ENCODE assay signal across 19 cellular contexts in the genomic region with DNA sequence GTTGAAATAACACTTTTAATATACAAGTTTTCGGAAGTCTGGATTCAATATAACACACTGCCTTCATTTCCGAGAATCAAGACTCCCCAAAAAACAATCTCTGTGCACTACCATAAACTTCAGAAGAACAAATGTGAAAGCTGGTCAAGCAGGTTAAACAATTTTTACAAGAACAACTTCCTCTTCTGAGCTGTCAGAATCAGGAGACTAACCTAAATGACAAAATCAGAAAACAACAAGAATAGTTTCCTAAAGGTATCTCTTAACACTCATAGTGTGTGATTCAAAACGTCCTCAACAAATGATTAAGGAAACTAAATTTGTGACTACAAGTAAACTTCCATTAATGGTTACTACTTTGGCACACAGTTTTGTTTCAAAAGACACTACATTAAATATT. TPM values are rescaled to one million over a fixed set of nuclear protein-coding genes. Genes with fewer than 3 reads are reported as not detected.
A peak's percentile ranks its signal among the peaks of the same experiment; 100 is the strongest.
DNase-seq lines count a peak whose midpoint lies in the region; ATAC-seq and TF ChIP-seq lines count a peak whose summit lies in the region.
"Had no signal": no experiment of that assay in that cellular context is flagged by ENCODE, and none has a peak within 500 bp of the region (broad histone marks: within the 10 kb centered on the region; RNA-seq: fewer than 3 reads in every experiment).

No MANE protein-coding gene starts in this region.

- no peaks in the 10 kb centered on the region for H3K9me3 ChIP-seq in mucosa of descending colon
- H3K9me3 ChIP-seq: gastroesophageal sphincter had no signal

- intact Hi-C loops in mucosa of descending colon (cut with DNase I, micrococcal nuclease): no loop called here

- no peak overlapping the region for H3K4me3 ChIP-seq in mucosa of descending colon
- H3K4me3 ChIP-seq: cardiac muscle cell, gastroesophageal sphincter had no signal

- DNase-seq in mucosa of descending colon: no peak
- no peak for DNase-seq in putamen (ENCODE audit: low spot score)
- DNase-seq in AML-193 (lab: John Stamatoyannopoulos, UW): no peak
- DNase-seq: activated CD8-positive, alpha-beta memory T cell treated with anti-CD3 and anti-CD28 coated beads, Interleukin-2, amount 50 U/mL, for 48 hours; activated naive CD8-positive, alpha-beta T cell treated with anti-CD3 and anti-CD28 coated beads, Interleukin-2, amount 10 ng/mL, durations not matched to agents 7 days and 5 days; CD8-positive, alpha-beta T cell; NCI-H146; occipital lobe; WERI-Rb-1 had no signal

- peak; percentile 39 for ATAC-seq in GM18907 (IDR thresholded peaks at IDR 0.05; ENCODE audit: unreplicated experiment)
- peak; percentile 56 for ATAC-seq in HG02588 (IDR thresholded peaks at IDR 0.05; ENCODE audit: unreplicated experiment)
- peak; percentile 61 for ATAC-seq in HG03469 (IDR thresholded peaks at IDR 0.05; ENCODE audit: unreplicated experiment)
- ATAC-seq in mucosa of descending colon: peak; percentile 55
- ATAC-seq in GM21367 (IDR thresholded peaks at IDR 0.05; ENCODE audit: unreplicated experiment): no peak
- no peak for ATAC-seq in GM21515 (IDR thresholded peaks at IDR 0.05; ENCODE audit: unreplicated experiment)
- ATAC-seq: CD8-positive, alpha-beta T cell; gastroesophageal sphincter; Panc1 had no signal

- no peak for TF ChIP-seq CTCF in mucosa of descending colon (IDR thresholded peaks at IDR 0.05)

- no peaks in the 10 kb centered on the region for H3K4me1 ChIP-seq in mucosa of descending colon (ENCODE audit: low read depth)

- no peaks in the 10 kb centered on the region for H3K36me3 ChIP-seq in mucosa of descending colon (ENCODE audit: low read depth)

RNA-seq across cellular contexts. Expression of a gene that starts 11.6 kb away (rescaled TPM):
- total RNA-seq in mucosa of descending colon: 10 to 100 TPM; 12.5 to 20.5 (median 14.6) TPM

RNA-seq across cellular contexts. Expression of a gene that starts 32.1 kb away (rescaled TPM):
- 10 to 100 TPM; 34.6 to 57.5 (median 41.7) TPM for total RNA-seq in mucosa of descending colon

RNA-seq across cellular contexts. Expression of a gene that starts 37.6 kb away (rescaled TPM):
- total RNA-seq in mucosa of descending colon: not detected
- total RNA-seq: activated naive CD8-positive, alpha-beta T cell treated with anti-CD3 and anti-CD28 coated beads, Interleukin-2, amount 10 ng/mL, durations not matched to agents 7 days and 5 days; cardiac muscle cell; CD8-positive, alpha-beta T cell; gastroesophageal sphincter; NCI-H460; occipital lobe; skeletal muscle tissue had no signal

Comparison
In these comparisons a context has a peak if more than half of its experiments do, and no peak if none do; other contexts are left out.
1. ATAC-seq: peak in GM18907 (single experiment), HG02588 (single experiment), HG03469 (single experiment) and mucosa of descending colon (single experiment); none in GM21367 (single experiment) and GM21515 (single experiment).